ENCODE assay signal across 11 cellular contexts in the genomic region with DNA sequence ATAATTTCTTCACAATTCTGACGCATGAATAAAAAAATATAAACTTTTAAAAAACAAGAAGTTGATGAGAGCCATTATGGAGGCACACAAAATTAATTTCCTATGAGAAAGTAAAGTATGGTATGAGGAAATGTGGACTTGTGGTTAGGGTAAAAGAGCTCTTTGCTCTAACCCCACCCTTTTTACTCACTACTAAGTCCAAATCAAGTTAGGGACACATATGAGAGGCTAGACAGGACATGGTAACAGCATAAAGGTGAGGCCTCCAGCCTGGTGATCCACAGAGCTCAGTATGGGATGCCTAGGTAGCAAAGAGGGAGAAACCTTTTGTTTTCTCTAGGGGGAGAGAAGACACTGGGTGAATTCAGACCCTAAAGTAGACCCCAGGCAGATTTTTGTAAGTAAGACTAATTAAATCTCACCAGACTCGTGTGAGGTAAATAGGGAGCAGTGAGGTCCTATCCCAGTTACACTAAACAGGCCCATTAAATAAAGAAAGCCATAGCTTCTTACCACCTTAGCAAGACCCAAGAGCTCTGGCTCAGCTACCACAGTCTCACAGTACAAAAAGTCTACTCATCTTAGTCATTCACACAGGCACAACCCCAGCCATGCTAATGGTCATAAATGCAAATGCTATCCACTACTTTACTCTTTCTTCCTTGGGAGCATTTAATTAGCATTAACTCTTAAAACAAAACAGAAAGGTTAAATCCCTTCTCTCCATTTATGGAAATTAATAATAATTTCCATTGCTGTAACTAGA. TPM values are rescaled to one million over a fixed set of nuclear protein-coding genes. Genes with fewer than 3 reads are reported as not detected.
DNase-seq lines count a peak whose midpoint lies in the region; ATAC-seq, FAIRE-seq and TF ChIP-seq lines count a peak whose summit lies in the region.
"Had no signal": no experiment of that assay in that cellular context is flagged by ENCODE, and none has a peak within 500 bp of the region (broad histone marks: within the 10 kb centered on the region; RNA-seq: fewer than 3 reads in every experiment).

No MANE protein-coding gene starts in this region.

- H3K27ac Mint-ChIP-seq in activated CD8-positive, alpha-beta memory T cell treated with anti-CD3 and anti-CD28 coated beads, Interleukin-2, amount 10 ng/mL, durations not matched to agents 7 days and 5 days, result no peak overlapping the region
- H3K27ac Mint-ChIP-seq in stimulated activated naive B cell treated with anti-CD40 and anti-IgM and Interleukin-4, amounts not matched to agents 10 μg/mL and 1 μg/mL and 100 μg/mL, for 72 hours, result no peak overlapping the region
- no peak overlapping the region for H3K27ac Mint-ChIP-seq in Caco-2 (ENCODE audit: unreplicated experiment)

- no peak for DNase-seq in activated CD8-positive, alpha-beta memory T cell treated with anti-CD3 and anti-CD28 coated beads, Interleukin-2, amount 10 ng/mL, durations not matched to agents 7 days and 5 days
- no peak for DNase-seq in activated CD8-positive, alpha-beta memory T cell treated with anti-CD3 and anti-CD28 coated beads, Interleukin-2, amount 50 U/mL, for 48 hours
- DNase-seq in bronchial epithelial cell (ENCODE audit: low read depth), result peak; percentile 69
- no peak for DNase-seq in stimulated activated naive B cell treated with anti-CD40 and anti-IgM and Interleukin-4, amounts not matched to agents 10 μg/mL and 1 μg/mL and 100 μg/mL, for 72 hours
- DNase-seq in OCI-M1 (lab: John Stamatoyannopoulos, UW), result no peak
- no peak for DNase-seq in Caco-2
- DNase-seq: mesenchymal stem cell had no signal

- no peak overlapping the region for H3K4me3 Mint-ChIP-seq in activated CD8-positive, alpha-beta memory T cell treated with anti-CD3 and anti-CD28 coated beads, Interleukin-2, amount 10 ng/mL, durations not matched to agents 7 days and 5 days
- H3K4me3 Mint-ChIP-seq in stimulated activated naive B cell treated with anti-CD40 and anti-IgM and Interleukin-4, amounts not matched to agents 10 μg/mL and 1 μg/mL and 100 μg/mL, for 72 hours, result no peak overlapping the region
- no peak overlapping the region for H3K4me3 Mint-ChIP-seq in Caco-2 (ENCODE audit: unreplicated experiment)

- no peaks in the 10 kb centered on the region for H3K36me3 ChIP-seq in bronchial epithelial cell (ENCODE audit: control insufficient read depth, insufficient read depth, low read length)
- H3K36me3 ChIP-seq in Caco-2 (ENCODE audit: control insufficient read depth, insufficient read depth, low read length), result no peaks in the 10 kb centered on the region
- H3K36me3 ChIP-seq: neutrophil, SJSA1 had no signal

- H3K27me3 ChIP-seq in bronchial epithelial cell (ENCODE audit: control insufficient read depth, insufficient read depth, low read length) (no peaks in the 10 kb centered on the region), Caco-2 (replicated peaks; ENCODE audit: control insufficient read depth, insufficient read depth, low read length) (no peaks in the 10 kb centered on the region)
- H3K27me3 ChIP-seq: neutrophil, SJSA1 had no signal

- CTCF ChIA-PET in activated CD8-positive, alpha-beta memory T cell treated with anti-CD3 and anti-CD28 coated beads, Interleukin-2, amount 10 ng/mL, durations not matched to agents 7 days and 5 days (lab: Charles Lee), result interaction anchor here (0.7 to 1.0 kb wide), 2 partner anchors 17 to 21 kb away, joined by 3 read pairs; no protein-coding TSS in a partner anchor
- CTCF ChIA-PET in Caco-2 (lab: Charles Lee), result no interaction called here

- H3K9me3 Mint-ChIP-seq in activated CD8-positive, alpha-beta memory T cell treated with anti-CD3 and anti-CD28 coated beads, Interleukin-2, amount 10 ng/mL, durations not matched to agents 7 days and 5 days (ENCODE audit: low read depth), result peaks cover 10% of the 10 kb centered on the region
- peaks cover 7 to 14% of the 10 kb centered on the region in 2 donors for H3K9me3 Mint-ChIP-seq in stimulated activated naive B cell treated with anti-CD40 and anti-IgM and Interleukin-4, amounts not matched to agents 10 μg/mL and 1 μg/mL and 100 μg/mL, for 72 hours
- peaks cover 7% of the 10 kb centered on the region for H3K9me3 Mint-ChIP-seq in Caco-2 (ENCODE audit: unreplicated experiment)

- no TSS peak for BruUV-seq in Caco-2 (replicated peaks; lab: Mats Ljungman, UMichigan)

- no peak overlapping the region for H3K4me3 ChIP-seq in bronchial epithelial cell (ENCODE audit: low read depth, low read length)
- H3K4me3 ChIP-seq in Caco-2 (ENCODE audit: low read depth, low read length), result no peak overlapping the region
- H3K4me3 ChIP-seq: SJSA1 had no signal

- H3K27me3 Mint-ChIP-seq in activated CD8-positive, alpha-beta memory T cell treated with anti-CD3 and anti-CD28 coated beads, Interleukin-2, amount 10 ng/mL, durations not matched to agents 7 days and 5 days, result no peaks in the 10 kb centered on the region
- H3K27me3 Mint-ChIP-seq in stimulated activated naive B cell treated with anti-CD40 and anti-IgM and Interleukin-4, amounts not matched to agents 10 μg/mL and 1 μg/mL and 100 μg/mL, for 72 hours, result no peaks in the 10 kb centered on the region
- H3K27me3 Mint-ChIP-seq in Caco-2 (ENCODE audit: insufficient read depth, unreplicated experiment), result no peaks in the 10 kb centered on the region

- H3K9me3 ChIP-seq in Caco-2, result no peaks in the 10 kb centered on the region
- H3K9me3 ChIP-seq: neutrophil, SJSA1 had no signal

- peaks cover 21% of the 10 kb centered on the region for H3K4me1 ChIP-seq in Caco-2
- H3K4me1 ChIP-seq: SJSA1 had no signal

- peaks cover 46% of the 10 kb centered on the region for H3K4me1 Mint-ChIP-seq in activated CD8-positive, alpha-beta memory T cell treated with anti-CD3 and anti-CD28 coated beads, Interleukin-2, amount 10 ng/mL, durations not matched to agents 7 days and 5 days
- peaks cover 4 to 9% of the 10 kb centered on the region in 2 donors for H3K4me1 Mint-ChIP-seq in stimulated activated naive B cell treated with anti-CD40 and anti-IgM and Interleukin-4, amounts not matched to agents 10 μg/mL and 1 μg/mL and 100 μg/mL, for 72 hours
- peaks cover 11% of the 10 kb centered on the region for H3K4me1 Mint-ChIP-seq in Caco-2 (ENCODE audit: low read depth, unreplicated experiment)

- H3K36me3 Mint-ChIP-seq in activated CD8-positive, alpha-beta memory T cell treated with anti-CD3 and anti-CD28 coated beads, Interleukin-2, amount 10 ng/mL, durations not matched to agents 7 days and 5 days, result peaks cover 61% of the 10 kb centered on the region
- peaks cover 11 to 13% of the 10 kb centered on the region in 2 donors for H3K36me3 Mint-ChIP-seq in stimulated activated naive B cell treated with anti-CD40 and anti-IgM and Interleukin-4, amounts not matched to agents 10 μg/mL and 1 μg/mL and 100 μg/mL, for 72 hours
- peaks cover 5% of the 10 kb centered on the region for H3K36me3 Mint-ChIP-seq in Caco-2 (ENCODE audit: insufficient read depth, unreplicated experiment)

- TF ChIP-seq CTCF in bronchial epithelial cell (IDR thresholded peaks at IDR 0.05; ENCODE audit: insufficient read depth, low read length, severe bottlenecking), result no peak
- no peak for TF ChIP-seq CTCF in Caco-2 (IDR thresholded peaks at IDR 0.05; ENCODE audit: insufficient read depth in 1 of 2, low read depth in 1 of 2, low read length in 1 of 2, severe bottlenecking in 1 of 2, unreplicated experiment in 1 of 2)

- intact Hi-C loops in Caco-2 (cut with micrococcal nuclease; ENCODE audit: unreplicated experiment), result no loop called here

- ATAC-seq in activated CD8-positive, alpha-beta memory T cell treated with anti-CD3 and anti-CD28 coated beads, Interleukin-2, amount 10 ng/mL, durations not matched to agents 7 days and 5 days, result peak; percentile 32
- peak; percentile 33 for ATAC-seq in HG03442 (IDR thresholded peaks at IDR 0.05; ENCODE audit: unreplicated experiment)
- peak; percentile 25 to 56 for ATAC-seq in stimulated activated naive B cell treated with anti-CD40 and anti-IgM and Interleukin-4, amounts not matched to agents 10 μg/mL and 1 μg/mL and 100 μg/mL, for 72 hours (replicated peaks)
- no peak for ATAC-seq in HG03045 (IDR thresholded peaks at IDR 0.05; ENCODE audit: unreplicated experiment)

- FAIRE-seq in bronchial epithelial cell (lab: Jason Lieb, UNC), result no peak

- POLR2A ChIA-PET in Caco-2 (lab: Charles Lee), result no interaction called here

RNA-seq across cellular contexts. Expression of gene MLLT3, which starts 42.6 kb away (rescaled TPM):
- 10 to 100 TPM; 55.9 to 56.4 TPM for total RNA-seq in activated CD8-positive, alpha-beta memory T cell treated with anti-CD3 and anti-CD28 coated beads, Interleukin-2, amount 10 ng/mL, durations not matched to agents 7 days and 5 days
- total RNA-seq in bronchial epithelial cell, result 15.8 and 30.1 TPM in 2 replicates
- total RNA-seq in Caco-2 (2022), result 22.0 and 24.4 TPM in 2 replicates
